In genomic region chr11:358129-358805, GRCh38 we compare ENCODE assay signal across 12 cellular contexts. TPM values are rescaled to one million over a fixed set of nuclear protein-coding genes. Genes with fewer than 3 reads are reported as not detected.
"Had no signal": no experiment of that assay in that cellular context is flagged by ENCODE, and none has a peak within 500 bp of the region (broad histone marks: within the 10 kb centered on the region; RNA-seq: fewer than 3 reads in every experiment).

No MANE protein-coding gene starts in this region.

- H2AFZ ChIP-seq: neural progenitor cell, parathyroid adenoma had no signal

- H3K79me2 ChIP-seq: parathyroid adenoma had no signal

- H3K9ac ChIP-seq: neural progenitor cell, parathyroid adenoma had no signal

- H3K4me2 ChIP-seq: neural progenitor cell had no signal

- H3K4me1 ChIP-seq: parathyroid adenoma had no signal

- H3K4me3 ChIP-seq: coronary artery, neural progenitor cell, skin epidermis, tibial nerve had no signal

- H3K27ac ChIP-seq: coronary artery, neural progenitor cell, parathyroid adenoma, skin epidermis, tibial nerve had no signal

- H3K27me3 ChIP-seq: neural progenitor cell had no signal

- H3K36me3 ChIP-seq: neural progenitor cell, tibial nerve had no signal

- DNase-seq: activated CD4-positive, alpha-beta T cell treated with anti-CD3 and anti-CD28 coated beads for 4 hours; activated CD8-positive, alpha-beta memory T cell treated with anti-CD3 and anti-CD28 coated beads, Interleukin-2, amount 50 U/mL, for 48 hours; activated CD8-positive, alpha-beta T cell treated with anti-CD3 and anti-CD28 coated beads, Interleukin-2, amount 10 ng/mL, durations not matched to agents 7 days and 5 days; activated naive CD4-positive, alpha-beta T cell treated with Interleukin-2 at 50 U/mL for 16 hours; effector CD4-positive, alpha-beta T cell; retina had no signal

RNA-seq across cellular contexts. Expression of gene PKP3, which starts 35.7 kb away (rescaled TPM):
- total RNA-seq: frontal cortex had no signal
